10 cellular contexts compared by ENCODE assay signal in the genomic region with DNA sequence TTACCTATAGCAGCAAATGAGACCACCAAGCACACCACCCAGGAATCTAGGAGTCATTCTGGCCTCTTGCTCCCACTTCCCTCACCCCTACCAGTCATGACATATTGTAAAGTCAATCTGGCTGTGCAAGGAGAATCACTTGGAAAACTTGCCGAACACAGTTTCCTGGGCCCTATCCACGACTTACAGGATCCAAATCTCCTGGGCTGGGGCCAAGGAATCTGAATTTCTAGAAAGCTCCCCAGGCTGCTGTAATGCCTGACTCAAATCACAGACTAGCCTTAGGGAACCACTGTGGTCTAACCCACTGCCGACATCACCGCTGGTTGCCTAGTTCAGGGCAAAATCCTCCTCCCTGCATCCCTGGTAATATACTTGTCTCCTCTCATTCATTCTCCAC. TPM values are rescaled to one million over a fixed set of nuclear protein-coding genes. Genes with fewer than 3 reads are reported as not detected.
"Had no signal": no experiment of that assay in that cellular context is flagged by ENCODE, and none has a peak within 500 bp of the region (broad histone marks: within the 10 kb centered on the region; RNA-seq: fewer than 3 reads in every experiment).

No MANE protein-coding gene starts in this region.

- H2AFZ ChIP-seq: GM23338 had no signal

- H3K27ac ChIP-seq: KMS-11 had no signal

- H3K4me3 ChIP-seq: GM23338, HAP-1 had no signal

- DNase-seq: H7, IMR-90, KBM-7 had no signal

- H3K9ac ChIP-seq: KMS-11 had no signal

- H3K9me3 ChIP-seq: HAP-1 had no signal

- H3K4me2 ChIP-seq: GM23338, KMS-11 had no signal

- FAIRE-seq: HTR-8/SVneo had no signal

- H3K36me3 ChIP-seq: HAP-1 had no signal

- H3K4me1 ChIP-seq: HAP-1 had no signal

- ATAC-seq: GM23338, HCT116 had no signal

RNA-seq across cellular contexts. Expression of a gene that starts 4.2 kb away (rescaled TPM):
- total RNA-seq: H4, HT-29, IMR-90 had no signal
- polyA plus RNA-seq: IMR-90 had no signal
